8 cellular contexts compared by ENCODE assay signal in the genomic region with DNA sequence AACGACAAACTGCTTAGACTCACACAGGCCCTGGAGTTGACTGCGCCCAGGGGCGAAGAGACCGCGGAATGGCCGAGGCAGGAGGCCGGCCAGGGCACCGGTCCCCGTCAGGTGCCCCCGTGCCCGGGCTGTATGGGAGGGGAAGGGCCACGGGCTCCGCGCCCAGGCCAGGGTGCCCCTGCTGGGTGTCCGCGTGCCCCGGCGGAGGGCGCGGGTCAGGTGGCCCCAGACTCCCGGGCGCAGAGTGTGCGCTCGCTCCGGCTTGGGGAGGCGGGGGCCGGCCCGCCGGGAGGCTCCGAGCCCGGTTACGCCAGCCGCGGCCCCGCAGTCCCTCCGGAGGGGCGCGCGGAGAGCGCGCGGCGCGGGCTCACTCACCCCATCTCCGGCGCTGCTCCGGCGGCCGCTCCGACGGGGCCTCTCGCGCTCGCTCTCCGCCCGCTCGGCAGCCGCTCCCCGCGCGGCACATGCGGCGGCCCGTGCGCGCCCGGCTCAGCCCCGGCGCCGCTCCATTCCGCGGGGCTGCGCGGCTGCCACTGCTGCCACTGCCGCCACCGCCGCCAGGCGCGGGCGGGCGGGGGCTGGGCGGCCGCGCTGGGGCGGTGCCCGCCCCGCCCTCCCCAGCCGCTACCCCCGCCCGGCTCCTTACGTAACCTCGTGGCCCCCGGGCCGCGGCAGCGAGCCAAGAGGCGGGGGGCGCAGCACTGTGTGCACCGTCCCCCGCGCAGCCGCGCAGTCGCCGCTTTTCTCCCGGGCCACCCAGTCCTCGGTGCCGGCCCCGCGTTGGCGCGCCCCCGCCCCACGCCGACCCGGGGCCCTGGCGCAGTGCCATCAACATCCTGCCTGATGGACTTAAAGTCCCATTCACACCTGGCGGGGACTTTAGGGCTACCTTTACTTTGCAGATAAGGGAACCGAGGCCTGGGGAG. TPM values are rescaled to one million over a fixed set of nuclear protein-coding genes. Genes with fewer than 3 reads are reported as not detected.
DNase-seq lines count a peak whose midpoint lies in the region; ATAC-seq, FAIRE-seq and TF ChIP-seq lines count a peak whose summit lies in the region.

Gene HOMER2 (minus strand): TSS at position 565 of the 926 bp plus-strand sequence. CDS start 185 bp downstream, at position 380.

- no peaks in the 10 kb centered on the region for H3K9me3 ChIP-seq in HepG2 (ENCODE audit: low read length)
- no peaks in the 10 kb centered on the region for H3K9me3 ChIP-seq in stomach

- 2% methylated on average over 8 of the region's 119 CpGs for WGBS in HepG2 (ENCODE audit: low lambda C conversion rate)
- 1 to 2% (median 1%) methylated on average over 29 to 119 of the region's 119 CpGs for WGBS in stomach, 5 donors

- TF ChIP-seq EP300 in HepG2 (IDR thresholded peaks at IDR 0.05; ENCODE audit: low read depth in 2 of 2, low read length in 2 of 2) = no peak
- no peak for TF ChIP-seq EP300 in HepG2 (CRISPR knock-in tag; IDR thresholded peaks at IDR 0.05; ENCODE audit: borderline replicate concordance)
- TF ChIP-seq EP300 in stomach (IDR thresholded peaks at IDR 0.05) = no peak

- no TSS peak for BruUV-seq in HepG2 (replicated peaks; lab: Mats Ljungman, UMichigan)

- peak within 1 kb of the TSS; percentile 80 for H3K4me2 ChIP-seq in HepG2 (ENCODE audit: low read depth, low read length)

- TF ChIP-seq CTCF in choroid plexus epithelial cell (conservative IDR thresholded peaks at IDR 0.05; ENCODE audit: low read depth, low read length) = no peak
- TF ChIP-seq CTCF in HepG2 (CRISPR knock-in tag; IDR thresholded peaks at IDR 0.05) = no peak
- no peak for TF ChIP-seq CTCF in stomach (IDR thresholded peaks at IDR 0.05)

- peak; percentile 45 for ATAC-seq in GM19452 (IDR thresholded peaks at IDR 0.05; ENCODE audit: unreplicated experiment)
- peak; percentile 78 for ATAC-seq in HepG2
- ATAC-seq in HG03354 (IDR thresholded peaks at IDR 0.05; ENCODE audit: poor library complexity, severe bottlenecking, unreplicated experiment) = no peak
- no peak for ATAC-seq in HG02970 (IDR thresholded peaks at IDR 0.05; ENCODE audit: low FRiP score, unreplicated experiment)

- no peak within 1 kb of the TSS for H2AFZ ChIP-seq in HepG2 (ENCODE audit: low read length)

- CTCF ChIA-PET in HepG2 (lab: Yijun Ruan, JAX; ENCODE audit: low intra/inter-chr PET ratio, low total read pairs) = no interaction called here

- no peaks in the 10 kb centered on the region for H3K79me2 ChIP-seq in HepG2 (ENCODE audit: insufficient read depth, low read length)

- peaks cover 4 to 5% of the 10 kb centered on the region in 2 experiments; a peak in 4 of 5 replicates for H3K27me3 ChIP-seq in HepG2 (ENCODE audit: control insufficient read depth in 1 of 2, insufficient read depth in 2 of 2, low read length in 2 of 2)
- H3K27me3 ChIP-seq in stomach = peaks cover 0 to 20% (median 2%) of the 10 kb centered on the region in 3 donors

- H3K27ac ChIP-seq in HepG2 (ENCODE audit: extremely low read length, insufficient read depth, low read length) (no peak within 1 kb of the TSS), stomach (peak within 1 kb of the TSS; percentile 86 to 97 (median 88))

- peak within 1 kb of the TSS; percentile 59; the same call in 1 of the 2 replicates for H3K9ac ChIP-seq in HepG2 (ENCODE audit: insufficient read depth, low read depth, low read length)

- H3K4me3 ChIP-seq in choroid plexus epithelial cell (ENCODE audit: low read depth, low read length) (peak within 1 kb of the TSS; percentile 33), HepG2 (replicated peaks in 1 of 3; ENCODE audit: insufficient read depth in 1 of 3, low read depth in 2 of 3, low read length in 3 of 3) (peak within 1 kb of the TSS; percentile 70 to 83 (median 78)), stomach (peak within 1 kb of the TSS; percentile 68 to 73 (median 71))

- intact Hi-C loops in HepG2 (cut with micrococcal nuclease; ENCODE audit: unreplicated experiment) = loop anchor here (5.0 kb wide), 1 partner anchor 35 kb away; no protein-coding TSS in a partner anchor
- intact Hi-C loops in stomach (cut with DNase I; ENCODE audit: low total_unique reads) = no loop called here

- TF ChIP-seq POLR2A in HepG2 (IDR thresholded peaks at IDR 0.05; ENCODE audit: insufficient read depth in 1 of 2, low read depth in 2 of 2, low read length in 2 of 2) = no peak
- no peak for TF ChIP-seq POLR2A in stomach (IDR thresholded peaks at IDR 0.05)

- TF ChIP-seq RAD21 in HepG2 (CRISPR knock-in tag; IDR thresholded peaks at IDR 0.05) = no peak

- H3K36me3 ChIP-seq in HepG2 (replicated peaks in 1 of 2; ENCODE audit: control insufficient read depth in 1 of 2, insufficient read depth in 2 of 2, low read length in 2 of 2) (no peaks in the 10 kb centered on the region), stomach (no peaks in the 10 kb centered on the region)

- no peaks in the 10 kb centered on the region for H4K20me1 ChIP-seq in HepG2 (ENCODE audit: insufficient read depth, low read length)

- in situ Hi-C loops in HepG2 (cut with HindIII; ENCODE audit: extremely low pct_ligation_motif_present, low pct_unique_long_range_greater_than_20kb) = no loop called here

- peaks cover 22% of the 10 kb centered on the region for H3K4me1 ChIP-seq in HepG2 (ENCODE audit: insufficient read depth, low read length)
- H3K4me1 ChIP-seq in stomach = peaks cover 0 to 31% (median 9%) of the 10 kb centered on the region in 4 donors

- POLR2A ChIA-PET in HepG2 (lab: Yijun Ruan, JAX) = no interaction called here

- no peak for FAIRE-seq in HepG2 (lab: Jason Lieb, UNC)

- DNase-seq in AG08395 (ENCODE audit: low spot score) (peak; percentile 59), RPMI7951 (ENCODE audit: low read depth) (peak; percentile 35), choroid plexus epithelial cell (ENCODE audit: low read depth) (peak; percentile 6), HepG2 (ENCODE audit: low spot score) (peak; percentile 10), stomach (peak; percentile 85)

TF ChIP-seq in HepG2, 621 proteins besides CTCF, POLR2A, EP300 and RAD21 (continues in another document):
- TF ChIP-seq ZBTB14 (CRISPR knock-in tag; IDR thresholded peaks at IDR 0.05) (no peak), PPARG (CRISPR knock-in tag; conservative IDR thresholded peaks at IDR 0.05) (no peak), HNRNPLL (IDR thresholded peaks at IDR 0.05; ENCODE audit: low read depth, low read length, poor library complexity, severe bottlenecking) (peak; percentile 34), KLF12 (CRISPR knock-in tag; IDR thresholded peaks at IDR 0.05; ENCODE audit: borderline replicate concordance) (no peak), KDM4B (CRISPR knock-in tag; IDR thresholded peaks at IDR 0.05) (no peak), ZNF800 (CRISPR knock-in tag; IDR thresholded peaks at IDR 0.05) (peak; percentile 65), HDAC6 (IDR thresholded peaks at IDR 0.05; ENCODE audit: low read depth, low read length) (no peak)

RNA-seq across cellular contexts. Expression of gene HOMER2, which starts in this region (rescaled TPM):
- 20.4 and 26.9 TPM in 2 replicates for total RNA-seq in RPMI7951 (2014; rRNA removed; shearing (Covaris generic))
- total RNA-seq in HepG2 (2016; rRNA removed; fragmentation: Illumina TruSeq; extraction: Trizol) = 13.3 and 14.1 TPM in 2 replicates
- 18.1 and 20.2 TPM in 2 replicates for total RNA-seq in HepG2 (2016; cell fraction: cytosol; rRNA removed; fragmentation: Illumina TruSeq; extraction: Trizol; ENCODE audit: low read depth)
- total RNA-seq in HepG2 (2016; cell fraction: insoluble cytoplasmic fraction; rRNA removed; fragmentation: Illumina TruSeq; extraction: Trizol) = 13.6 and 13.7 TPM in 2 replicates
- total RNA-seq in HepG2 (2016; cell fraction: membrane; rRNA removed; fragmentation: Illumina TruSeq; extraction: Trizol) = 29.6 and 30.6 TPM in 2 replicates
- total RNA-seq in HepG2 (2016; cell fraction: nucleus; rRNA removed; fragmentation: Illumina TruSeq; extraction: Trizol) = 10.4 and 11.0 TPM in 2 replicates
- 12.9 and 15.7 TPM in 2 replicates for polyA plus RNA-seq in HepG2 (2011; rRNA removed)
- 8.1 and 12.6 TPM in 2 replicates for polyA plus RNA-seq in HepG2 (2011; cell fraction: cytosol; rRNA removed)
- 11.2 and 12.7 TPM in 2 replicates for polyA plus RNA-seq in HepG2 (2011; cell fraction: nucleus; rRNA removed)
- 11.2 and 11.8 TPM in 2 replicates for polyA plus RNA-seq in HepG2 (2012)
- polyA plus RNA-seq in HepG2 (2016; cell fraction: cytosol; fragmentation: Illumina TruSeq; extraction: Trizol; ENCODE audit: low read depth) = 27.4 and 28.8 TPM in 2 replicates
- polyA plus RNA-seq in HepG2 (2016; cell fraction: insoluble cytoplasmic fraction; fragmentation: Illumina TruSeq; extraction: Trizol; ENCODE audit: low read depth) = 11.1 and 15.6 TPM in 2 replicates
- 34.5 and 36.2 TPM in 2 replicates for polyA plus RNA-seq in HepG2 (2016; cell fraction: membrane; fragmentation: Illumina TruSeq; extraction: Trizol; ENCODE audit: low read depth)
- polyA plus RNA-seq in HepG2 (2016; cell fraction: nucleus; fragmentation: Illumina TruSeq; extraction: Trizol; ENCODE audit: insufficient read depth, low read depth) = 14.6 and 15.4 TPM in 2 replicates
- 14.3 and 25.3 TPM in 2 replicates for polyA minus RNA-seq in HepG2 (2011; rRNA and poly(A)+ RNA removed; ENCODE audit: low replicate concordance)
- polyA minus RNA-seq in HepG2 (2011; cell fraction: cytosol; rRNA and poly(A)+ RNA removed) = 12.7 and 18.6 TPM in 2 replicates
- polyA minus RNA-seq in HepG2 (2011; cell fraction: nucleus; rRNA and poly(A)+ RNA removed) = 33.9 and 36.8 TPM in 2 replicates
- 100 to 1,000 TPM in 1 of 5 donors, 10 to 100 TPM in 3, 1 to 10 TPM in 1; 2.9 to 144 (median 85.8) TPM for total RNA-seq in stomach
- 10 to 100 TPM; 35.7 to 77.1 (median 63.8) TPM for polyA plus RNA-seq in stomach

Comparison
In these comparisons a context has a peak if more than half of its experiments do, and no peak if none do; other contexts are left out.
1. DNase-seq: peak in every context shown above with its lines; median percentile 85 in stomach; 59 in AG08395; 35 in RPMI7951; 10 in HepG2; 6 in choroid plexus epithelial cell.
2. ATAC-seq: peak in GM19452 (single experiment) and HepG2 (single experiment); none in HG03354 (single experiment) and HG02970 (single experiment).
3. Peak in every context shown above with its lines, with median percentiles within 50 percentile points of each other: H3K4me3 ChIP-seq.